In the genomic region with DNA sequence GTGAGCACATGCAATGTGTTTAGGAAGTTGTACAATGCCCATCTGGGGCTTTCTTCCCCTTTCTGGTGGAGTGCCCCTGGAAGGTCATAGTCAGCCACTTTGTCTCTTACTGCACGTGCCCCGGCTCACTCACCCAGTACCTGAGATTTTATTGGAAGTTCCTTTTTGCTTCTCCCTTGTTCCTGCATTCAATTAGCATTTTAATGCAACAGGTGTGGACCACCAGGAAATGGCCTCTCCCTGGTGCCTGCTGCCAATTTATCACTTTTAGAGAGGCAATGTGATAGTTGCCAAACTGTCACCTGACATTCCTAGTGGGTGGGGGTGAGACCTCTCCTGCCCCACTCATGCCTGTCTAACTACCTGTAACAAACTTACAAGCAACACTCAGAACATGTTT, we compare ENCODE assay signal across 32 cellular contexts.
"Had no signal": no experiment of that assay in that cellular context is flagged by ENCODE, and none has a peak within 500 bp of the region (broad histone marks: within the 10 kb centered on the region; RNA-seq: fewer than 3 reads in every experiment).

No MANE protein-coding gene starts in this region.

- H3K36me3 ChIP-seq: esophagus squamous epithelium, heart right ventricle, neural progenitor cell, prostate gland, right atrium auricular region, tibial nerve, upper lobe of left lung, uterus had no signal

- H3K9me3 ChIP-seq: esophagus squamous epithelium, mucosa of descending colon, prostate gland, testis, tibial nerve, upper lobe of left lung, uterus had no signal

- H3K4me1 Mint-ChIP-seq: immature natural killer cell; memory B cell; naive B cell; stimulated activated memory B cell treated with anti-CD40 and anti-IgM and Interleukin-4, amounts not matched to agents 10 μg/mL and 1 μg/mL and 100 μg/mL, for 72 hours had no signal

- H3K4me1 ChIP-seq: esophagus squamous epithelium, heart right ventricle, prostate gland, right atrium auricular region, testis, tibial nerve, uterus had no signal

- H3K27me3 Mint-ChIP-seq: effector memory CD8-positive, alpha-beta T cell; memory B cell; naive B cell; natural killer cell treated with Interleukin-12 subunit alpha and Interleukin-12 subunit beta and Interleukin-15 and Interleukin-18, amount 100 ng/mL, for 72 hours; stimulated activated memory B cell treated with anti-CD40 and anti-IgM and Interleukin-4, amounts not matched to agents 10 μg/mL and 1 μg/mL and 100 μg/mL, for 72 hours had no signal

- H3K27me3 ChIP-seq: esophagus squamous epithelium, heart right ventricle, neural progenitor cell, right atrium auricular region, testis, tibial nerve, upper lobe of left lung, uterus had no signal

- FAIRE-seq: endometrium had no signal

- H3K36me3 Mint-ChIP-seq: immature natural killer cell; memory B cell; naive B cell; natural killer cell treated with Interleukin-12 subunit alpha and Interleukin-12 subunit beta and Interleukin-15 and Interleukin-18, amount 100 ng/mL, for 72 hours; neural progenitor cell; stimulated activated memory B cell treated with anti-CD40 and anti-IgM and Interleukin-4, amounts not matched to agents 10 μg/mL and 1 μg/mL and 100 μg/mL, for 72 hours had no signal

- H3K27ac Mint-ChIP-seq: effector memory CD8-positive, alpha-beta T cell; immature natural killer cell; memory B cell; naive B cell; natural killer cell treated with Interleukin-12 subunit alpha and Interleukin-12 subunit beta and Interleukin-15 and Interleukin-18, amount 100 ng/mL, for 72 hours; neural progenitor cell; stimulated activated memory B cell treated with anti-CD40 and anti-IgM and Interleukin-4, amounts not matched to agents 10 μg/mL and 1 μg/mL and 100 μg/mL, for 72 hours had no signal

- ATAC-seq: effector memory CD8-positive, alpha-beta T cell; heart right ventricle; left colon; mucosa of descending colon; natural killer cell treated with Interleukin-12 subunit alpha and Interleukin-12 subunit beta and Interleukin-15 and Interleukin-18, amount 100 ng/mL, for 72 hours; sciatic nerve; stimulated activated memory B cell treated with anti-CD40 and anti-IgM and Interleukin-4, amounts not matched to agents 10 μg/mL and 1 μg/mL and 100 μg/mL, for 72 hours; stimulated activated naive CD8-positive, alpha-beta T cell treated with anti-CD3 and anti-CD28 coated beads, Interleukin-15, Interleukin-2, amounts not matched to agents 100 U/mL and 50 U/mL, for 24 hours had no signal

- H3K27ac ChIP-seq: esophagus squamous epithelium, heart right ventricle, prostate gland, right atrium auricular region, testis, tibial nerve, upper lobe of left lung, uterus had no signal

- H3K4me3 ChIP-seq: esophagus squamous epithelium, heart right ventricle, lung, mucosa of descending colon, neural progenitor cell, prostate gland, right atrium auricular region, smooth muscle cell, testis, tibial nerve, upper lobe of left lung, uterus had no signal

- DNase-seq: cortex of kidney; effector memory CD8-positive, alpha-beta T cell; erythroblast; esophagus squamous epithelium; foreskin melanocyte; glutamatergic neuron; heart right ventricle; hippocampal formation; immature natural killer cell; islet precursor cell; kidney glomerular epithelial cell; left colon; mucosa of descending colon; naive B cell; nucleus accumbens; stimulated activated CD4-positive, alpha-beta T cell treated with anti-CD3 and anti-CD28 coated beads, Interleukin-4, amount 100 ng/mL, for 4 hours; stimulated activated naive CD8-positive, alpha-beta T cell treated with anti-CD3 and anti-CD28 coated beads, Interleukin-15, Interleukin-2, amounts not matched to agents 100 U/mL and 50 U/mL, for 24 hours; substantia nigra; testis; upper lobe of left lung; uterus had no signal

- H3K9me3 Mint-ChIP-seq: effector memory CD8-positive, alpha-beta T cell had no signal

- H3K4me3 Mint-ChIP-seq: effector memory CD8-positive, alpha-beta T cell; immature natural killer cell; memory B cell; naive B cell; natural killer cell treated with Interleukin-12 subunit alpha and Interleukin-12 subunit beta and Interleukin-15 and Interleukin-18, amount 100 ng/mL, for 72 hours; neural progenitor cell; stimulated activated memory B cell treated with anti-CD40 and anti-IgM and Interleukin-4, amounts not matched to agents 10 μg/mL and 1 μg/mL and 100 μg/mL, for 72 hours had no signal
